8 cellular contexts compared by ENCODE assay signal in genomic region chr12:110468212-110469048, GRCh38. TPM values are rescaled to one million over a fixed set of nuclear protein-coding genes. Genes with fewer than 3 reads are reported as not detected.
A peak's percentile ranks its signal among the peaks of the same experiment; 100 is the strongest.
DNase-seq lines count a peak whose midpoint lies in the region; ATAC-seq lines count a peak whose summit lies in the region.

Gene FAM216A, plus strand, starts transcription at chr12:110468845. Its CDS starts 31 bp downstream, at chr12:110468876.
Gene GPN3, minus strand, starts transcription at chr12:110468257. Its CDS starts 54 bp downstream, at chr12:110468203.

- peak within 1 kb of the TSS; percentile 19 to 78 for H3K4ac ChIP-seq in mesenchymal stem cell (ENCODE audit: low read depth in 1 of 2, low read length in 2 of 2)

- H2BK12ac ChIP-seq in mesenchymal stem cell (ENCODE audit: low read length in 2 of 2), result peak within 1 kb of the TSS; percentile 20 to 51

- peak within 1 kb of the TSS in 1 of 2 experiments; percentile 30 for H3K14ac ChIP-seq in mesenchymal stem cell (ENCODE audit: low read length in 2 of 2)

- H3K9me3 Mint-ChIP-seq in activated CD8-positive, alpha-beta memory T cell treated with anti-CD3 and anti-CD28 coated beads, Interleukin-2, amount 10 ng/mL, durations not matched to agents 7 days and 5 days (ENCODE audit: low read depth), result no peaks in the 10 kb centered on the region

- peak within 1 kb of the TSS; percentile 92 for H3K4me3 Mint-ChIP-seq in activated CD8-positive, alpha-beta memory T cell treated with anti-CD3 and anti-CD28 coated beads, Interleukin-2, amount 10 ng/mL, durations not matched to agents 7 days and 5 days

- peak within 1 kb of the TSS; percentile 92 for H3K27ac ChIP-seq in mesenchymal stem cell (ENCODE audit: low read length, poor library complexity, severe bottlenecking)

- under 1% methylated on average over 79 of the region's 79 CpGs for WGBS in mesenchymal stem cell

- H2BK5ac ChIP-seq in mesenchymal stem cell (ENCODE audit: low read depth, low read length, poor library complexity, severe bottlenecking), result peak within 1 kb of the TSS; percentile 21

- peaks cover 33% of the 10 kb centered on the region for H3K36me3 ChIP-seq in NT2/D1 (ENCODE audit: insufficient read depth, insufficient read length, low read length)
- peaks cover 4% of the 10 kb centered on the region for H3K36me3 ChIP-seq in endocrine pancreas (ENCODE audit: control insufficient read depth, insufficient read depth, low read length)
- H3K36me3 ChIP-seq in mesenchymal stem cell (ENCODE audit: control insufficient read depth in 1 of 2, insufficient read depth in 2 of 2, low read depth in 1 of 2, low read length in 2 of 2), result peaks cover 0 to 16% of the 10 kb centered on the region in 2 experiments

- H3K36me3 Mint-ChIP-seq in activated CD8-positive, alpha-beta memory T cell treated with anti-CD3 and anti-CD28 coated beads, Interleukin-2, amount 10 ng/mL, durations not matched to agents 7 days and 5 days, result peaks cover 14% of the 10 kb centered on the region

- H2BK15ac ChIP-seq in mesenchymal stem cell (ENCODE audit: low read depth, poor library complexity, severe bottlenecking), result peak within 1 kb of the TSS; percentile 90

- peak within 1 kb of the TSS; percentile 97 for H3K4me3 ChIP-seq in NT2/D1 (ENCODE audit: insufficient read length, low read depth)
- peak within 1 kb of the TSS; percentile 91 for H3K4me3 ChIP-seq in endocrine pancreas (ENCODE audit: control insufficient read depth, insufficient read depth, low read length)
- H3K4me3 ChIP-seq in mesenchymal stem cell (ENCODE audit: insufficient read depth in 1 of 2, low read depth in 1 of 2, low read length in 2 of 2), result peak within 1 kb of the TSS; percentile 79 to 92

- H4K8ac ChIP-seq in mesenchymal stem cell (ENCODE audit: low read length), result peak within 1 kb of the TSS; percentile 85

- ATAC-seq in GM21381 (IDR thresholded peaks at IDR 0.05; ENCODE audit: unreplicated experiment), result peak; percentile 77
- peak; percentile 88 for ATAC-seq in activated CD8-positive, alpha-beta memory T cell treated with anti-CD3 and anti-CD28 coated beads, Interleukin-2, amount 10 ng/mL, durations not matched to agents 7 days and 5 days

- H2AK5ac ChIP-seq in mesenchymal stem cell (ENCODE audit: low read length, severe bottlenecking), result no peak within 1 kb of the TSS

- peak within 1 kb of the TSS; percentile 98 for H3K27ac Mint-ChIP-seq in activated CD8-positive, alpha-beta memory T cell treated with anti-CD3 and anti-CD28 coated beads, Interleukin-2, amount 10 ng/mL, durations not matched to agents 7 days and 5 days

- peak within 1 kb of the TSS; percentile 97 for H2AFZ ChIP-seq in mesenchymal stem cell (ENCODE audit: low read depth, low read length)

- H3K27me3 Mint-ChIP-seq in activated CD8-positive, alpha-beta memory T cell treated with anti-CD3 and anti-CD28 coated beads, Interleukin-2, amount 10 ng/mL, durations not matched to agents 7 days and 5 days, result no peaks in the 10 kb centered on the region

- peaks cover 2% of the 10 kb centered on the region for H3K4me1 ChIP-seq in NT2/D1 (ENCODE audit: insufficient read depth, insufficient read length)
- H3K4me1 ChIP-seq in endocrine pancreas (ENCODE audit: control insufficient read depth, insufficient read depth, low read length), result peaks cover 6% of the 10 kb centered on the region
- peaks cover 6% of the 10 kb centered on the region for H3K4me1 ChIP-seq in mesenchymal stem cell (ENCODE audit: control insufficient read depth, insufficient read depth, low read depth, low read length)

- H3K79me1 ChIP-seq in mesenchymal stem cell (replicated peaks; ENCODE audit: low read length, poor library complexity, severe bottlenecking), result peaks cover 19% of the 10 kb centered on the region

- peak within 1 kb of the TSS; percentile 4 for H4K91ac ChIP-seq in mesenchymal stem cell (ENCODE audit: low read length)

- H3K9ac ChIP-seq in NT2/D1 (ENCODE audit: insufficient read length, low read depth) (peak within 1 kb of the TSS; percentile 99), endocrine pancreas (ENCODE audit: control insufficient read depth, insufficient read depth, low read length) (peak within 1 kb of the TSS; percentile 93), mesenchymal stem cell (ENCODE audit: low read length) (peak within 1 kb of the TSS; percentile 99)

- CTCF ChIA-PET in activated CD8-positive, alpha-beta memory T cell treated with anti-CD3 and anti-CD28 coated beads, Interleukin-2, amount 10 ng/mL, durations not matched to agents 7 days and 5 days (lab: Charles Lee), result interaction anchor here (0.6 to 6.0 kb wide), 40 partner anchors 8 to 419 kb away, joined by 3 to 98 read pairs (median 4); partner anchors contain the start of genes ARPC3, RAD9B, TCTN1 and VPS29

- peak within 1 kb of the TSS in 1 of 2 experiments; percentile 31 for H3K23ac ChIP-seq in mesenchymal stem cell (ENCODE audit: low read length in 2 of 2)

- H3K18ac ChIP-seq in mesenchymal stem cell (ENCODE audit: low read depth in 1 of 2, low read length in 2 of 2), result peak within 1 kb of the TSS; percentile 50 to 73

- no peaks in the 10 kb centered on the region for H3K9me3 ChIP-seq in NT2/D1 (ENCODE audit: insufficient read depth, low read length)
- H3K9me3 ChIP-seq in endocrine pancreas (ENCODE audit: control insufficient read depth, low read length), result no peaks in the 10 kb centered on the region
- no peaks in the 10 kb centered on the region for H3K9me3 ChIP-seq in mesenchymal stem cell (ENCODE audit: control insufficient read depth, low read length)

- H3K4me2 ChIP-seq in mesenchymal stem cell (ENCODE audit: low read length, poor library complexity, severe bottlenecking), result peak within 1 kb of the TSS; percentile 79

- DNase-seq in COR-L47 (lab: John Stamatoyannopoulos, UW) (peak; percentile 98), HUDEP-2 (lab: John Stamatoyannopoulos, UW; ENCODE audit: unreplicated experiment in 76 of 76) (peak in 75 of 76 experiments; percentile 65 to 99 (median 95)), NT2/D1 (ENCODE audit: low read depth, low spot score) (peak; percentile 97), mesenchymal stem cell (peak; percentile 99)
- peak; percentile 98 for DNase-seq in activated CD8-positive, alpha-beta memory T cell treated with anti-CD3 and anti-CD28 coated beads, Interleukin-2, amount 10 ng/mL, durations not matched to agents 7 days and 5 days
- peak; percentile 88 for DNase-seq in stimulated activated CD8-positive, alpha-beta memory T cell treated with anti-CD3 and anti-CD28 coated beads, Interleukin-12 subunit alpha, Interleukin-12 subunit beta, amount 100 ng/mL, for 4 hours (ENCODE audit: low read depth)

- H3K27me3 ChIP-seq in NT2/D1 (ENCODE audit: insufficient read depth, insufficient read length) (no peaks in the 10 kb centered on the region), endocrine pancreas (ENCODE audit: control insufficient read depth, insufficient read depth, low read length) (no peaks in the 10 kb centered on the region), mesenchymal stem cell (ENCODE audit: control insufficient read depth in 1 of 2, insufficient read depth in 1 of 2, low read length in 2 of 2) (no peaks in the 10 kb centered on the region)

- peak within 1 kb of the TSS; percentile 96 for H2BK120ac ChIP-seq in mesenchymal stem cell (ENCODE audit: low read depth, low read length)

- peaks cover 43% of the 10 kb centered on the region for H3K4me1 Mint-ChIP-seq in activated CD8-positive, alpha-beta memory T cell treated with anti-CD3 and anti-CD28 coated beads, Interleukin-2, amount 10 ng/mL, durations not matched to agents 7 days and 5 days

RNA-seq across cellular contexts. Expression of gene FAM216A, which starts in this region (rescaled TPM):
- 10 to 100 TPM; 23.1 to 24.8 TPM for total RNA-seq in activated CD8-positive, alpha-beta memory T cell treated with anti-CD3 and anti-CD28 coated beads, Interleukin-2, amount 10 ng/mL, durations not matched to agents 7 days and 5 days
- polyA plus RNA-seq in mesenchymal stem cell (2013, experiment 1 of 2), result 10.5 TPM
- 10.8 TPM for polyA plus RNA-seq in mesenchymal stem cell (2013, experiment 2 of 2)

RNA-seq across cellular contexts. Expression of gene GPN3, which starts in this region (rescaled TPM):
- 10 to 100 TPM; 25.8 to 34.6 TPM for total RNA-seq in activated CD8-positive, alpha-beta memory T cell treated with anti-CD3 and anti-CD28 coated beads, Interleukin-2, amount 10 ng/mL, durations not matched to agents 7 days and 5 days
- 16.2 TPM for polyA plus RNA-seq in mesenchymal stem cell (2013, experiment 1 of 2)
- 16.4 TPM for polyA plus RNA-seq in mesenchymal stem cell (2013, experiment 2 of 2)

Comparison
In these comparisons a context has a peak if more than half of its experiments do, and no peak if none do; other contexts are left out.
1. Peak in every context shown above with its lines: DNase-seq, ATAC-seq, H3K4me3 ChIP-seq and H3K27ac ChIP-seq.